1 cellular context compared by ENCODE assay signal in genomic region chr10:115033898-115034297, GRCh38.
A peak's percentile ranks its signal among the peaks of the same experiment; 100 is the strongest.
TF ChIP-seq lines count a peak whose summit lies in the region.

No MANE protein-coding gene starts in this region.

TF ChIP-seq in K562, 482 proteins besides CTCF, POLR2A, EP300 and RAD21:
- TF ChIP-seq WHSC1 (IDR thresholded peaks at IDR 0.05; ENCODE audit: low read length) = no peak
- TF ChIP-seq MLX (CRISPR knock-in tag; conservative IDR thresholded peaks at IDR 0.05) = no peak
- TF ChIP-seq ZNF274 (IDR thresholded peaks at IDR 0.05; ENCODE audit: borderline replicate concordance, low read depth, low read length) = no peak
- TF ChIP-seq NFE2 (IDR thresholded peaks at IDR 0.05; ENCODE audit: low read depth) = 0 out of 2 replicates have a peak, but pooled peaks have one; percentile 8
- TF ChIP-seq, protein P1, sequence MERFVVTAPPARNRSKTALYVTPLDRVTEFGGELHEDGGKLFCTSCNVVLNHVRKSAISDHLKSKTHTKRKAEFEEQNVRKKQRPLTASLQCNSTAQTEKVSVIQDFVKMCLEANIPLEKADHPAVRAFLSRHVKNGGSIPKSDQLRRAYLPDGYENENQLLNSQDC (CRISPR knock-in tag; IDR thresholded peaks at IDR 0.05) = no peak
- TF ChIP-seq E2F8 (IDR thresholded peaks at IDR 0.05; ENCODE audit: low read depth, partially characterized antibody) = no peak
- no peak for TF ChIP-seq TRIM28 (IDR thresholded peaks at IDR 0.05)
- 0 out of 2 replicates have a peak, but pooled peaks have one; percentile 12 for TF ChIP-seq MAFG (tag; conservative IDR thresholded peaks at IDR 0.05)
- no peak for TF ChIP-seq CTBP1 (IDR thresholded peaks at IDR 0.05; ENCODE audit: borderline replicate concordance)
- no peak for TF ChIP-seq ETS2 (tag; IDR thresholded peaks at IDR 0.05; ENCODE audit: borderline replicate concordance, poor library complexity, severe bottlenecking)
- no peak for TF ChIP-seq SIN3A (IDR thresholded peaks at IDR 0.05; ENCODE audit: borderline replicate concordance in 2 of 2, control insufficient read depth in 1 of 2, low read depth in 2 of 2, low read length in 2 of 2)
- TF ChIP-seq PKNOX1 (IDR thresholded peaks at IDR 0.05) = no peak
- TF ChIP-seq ARID2 (IDR thresholded peaks at IDR 0.05) = no peak
- no peak for TF ChIP-seq SIN3B (IDR thresholded peaks at IDR 0.05; ENCODE audit: low read depth)
TF ChIP-seq in K562: peak in this region for 2.
